8 cellular contexts compared by ENCODE assay signal in genomic region chr12:97308576-97309198, GRCh38.
DNase-seq lines count a peak whose midpoint lies in the region; ATAC-seq and TF ChIP-seq lines count a peak whose summit lies in the region.

No MANE protein-coding gene starts in this region.

- H3K27ac ChIP-seq in Karpas-422 (ENCODE audit: low read length) (no peak overlapping the region), parathyroid adenoma (no peak overlapping the region)

- H2AFZ ChIP-seq in Karpas-422 (ENCODE audit: low read length): no peak overlapping the region
- no peak overlapping the region for H2AFZ ChIP-seq in parathyroid adenoma

- H4K20me1 ChIP-seq in Karpas-422 (ENCODE audit: insufficient read depth, low read depth, low read length): no peaks in the 10 kb centered on the region

- no peaks in the 10 kb centered on the region for H3K27me3 ChIP-seq in Karpas-422 (ENCODE audit: low read length)
- H3K27me3 ChIP-seq in parathyroid adenoma (ENCODE audit: control insufficient read depth, insufficient read depth, low read length): no peaks in the 10 kb centered on the region

- peak; percentile 73 for DNase-seq in activated CD4-positive, alpha-beta T cell treated with anti-CD3 and anti-CD28 coated beads, Interleukin-2, amount 10 ng/mL, durations not matched to agents 24 days and 14 days
- no peak for DNase-seq in activated CD4-positive, alpha-beta T cell treated with anti-CD3 and anti-CD28 coated beads for 48 hours
- DNase-seq in Karpas-422 (peak; percentile 83), RPMI7951 (ENCODE audit: low read depth) (peak; percentile 29)
- DNase-seq in activated T-helper 2 cell treated with anti-CD3 and anti-CD28 coated beads, Interferon-gamma antibody, Interleukin-2, Interleukin-4, amounts not matched to agents 10 μg/mL and 5 μg/mL and 100 μg/mL, durations not matched to agents 14 hours and 24 hours and 36 hours (ENCODE audit: low spot score): no peak

- TF ChIP-seq CTCF in parathyroid adenoma (IDR thresholded peaks at IDR 0.05): peak; percentile 81

- H3K9me2 ChIP-seq in Karpas-422 (replicated peaks; ENCODE audit: insufficient read depth, low read length): no peaks in the 10 kb centered on the region

- no peaks in the 10 kb centered on the region for H3K9me3 Mint-ChIP-seq in activated CD4-positive, alpha-beta T cell treated with anti-CD3 and anti-CD28 coated beads, Interleukin-2, amount 10 ng/mL, durations not matched to agents 24 days and 14 days
- H3K9me3 Mint-ChIP-seq in activated T-helper 2 cell treated with anti-CD3 and anti-CD28 coated beads, Interferon-gamma antibody, Interleukin-2, Interleukin-4, amounts not matched to agents 10 μg/mL and 5 μg/mL and 100 μg/mL, durations not matched to agents 14 hours and 24 hours and 36 hours: no peaks in the 10 kb centered on the region

- H3K4me1 ChIP-seq in Karpas-422 (ENCODE audit: low read length) (peaks cover 20% of the 10 kb centered on the region), parathyroid adenoma (no peaks in the 10 kb centered on the region)

- no peak overlapping the region for H3K4me3 ChIP-seq in Karpas-422 (ENCODE audit: low read length)
- no peak overlapping the region for H3K4me3 ChIP-seq in parathyroid adenoma (ENCODE audit: low read depth, low read length)

- H3K36me3 ChIP-seq in Karpas-422 (ENCODE audit: insufficient read depth, low read length) (no peaks in the 10 kb centered on the region), parathyroid adenoma (ENCODE audit: control insufficient read depth, insufficient read depth, low read length) (no peaks in the 10 kb centered on the region)

- H3K4me2 ChIP-seq in Karpas-422 (ENCODE audit: low read depth, low read length, poor library complexity, severe bottlenecking) (no peak overlapping the region), parathyroid adenoma (ENCODE audit: low read length) (no peak overlapping the region)

- intact Hi-C loops in activated CD4-positive, alpha-beta T cell treated with anti-CD3 and anti-CD28 coated beads, Interleukin-2, amount 10 ng/mL, durations not matched to agents 24 days and 14 days (cut with micrococcal nuclease): loop anchor here (1.0 to 5.0 kb wide), 3 partner anchors 161 to 730 kb away; no protein-coding TSS in a partner anchor
- intact Hi-C loops in activated T-helper 2 cell treated with anti-CD3 and anti-CD28 coated beads, Interferon-gamma antibody, Interleukin-2, Interleukin-4, amounts not matched to agents 10 μg/mL and 5 μg/mL and 100 μg/mL, durations not matched to agents 14 hours and 24 hours and 36 hours (cut with micrococcal nuclease): loop anchor here (1.0 to 2.0 kb wide), 2 partner anchors 159 to 322 kb away; no protein-coding TSS in a partner anchor

- ATAC-seq in esophagus mucosa (peak; percentile 71), GM18867 (IDR thresholded peaks at IDR 0.05; ENCODE audit: unreplicated experiment) (no peak)

- H3K79me2 ChIP-seq in Karpas-422 (ENCODE audit: low read length) (no peaks in the 10 kb centered on the region), parathyroid adenoma (no peaks in the 10 kb centered on the region)

- no peak overlapping the region for H3K4me3 Mint-ChIP-seq in activated CD4-positive, alpha-beta T cell treated with anti-CD3 and anti-CD28 coated beads, Interleukin-2, amount 10 ng/mL, durations not matched to agents 24 days and 14 days
- no peak overlapping the region for H3K4me3 Mint-ChIP-seq in activated T-helper 2 cell treated with anti-CD3 and anti-CD28 coated beads, Interferon-gamma antibody, Interleukin-2, Interleukin-4, amounts not matched to agents 10 μg/mL and 5 μg/mL and 100 μg/mL, durations not matched to agents 14 hours and 24 hours and 36 hours (ENCODE audit: low read depth)

- no peaks in the 10 kb centered on the region for H3K4me1 Mint-ChIP-seq in activated CD4-positive, alpha-beta T cell treated with anti-CD3 and anti-CD28 coated beads, Interleukin-2, amount 10 ng/mL, durations not matched to agents 24 days and 14 days
- no peaks in the 10 kb centered on the region for H3K4me1 Mint-ChIP-seq in activated T-helper 2 cell treated with anti-CD3 and anti-CD28 coated beads, Interferon-gamma antibody, Interleukin-2, Interleukin-4, amounts not matched to agents 10 μg/mL and 5 μg/mL and 100 μg/mL, durations not matched to agents 14 hours and 24 hours and 36 hours (ENCODE audit: low read depth)

- no peaks in the 10 kb centered on the region for H3K9me3 ChIP-seq in Karpas-422 (ENCODE audit: low read length)
- no peaks in the 10 kb centered on the region for H3K9me3 ChIP-seq in parathyroid adenoma (ENCODE audit: control insufficient read depth, low read length)

- H3K9ac ChIP-seq in Karpas-422 (ENCODE audit: low read length) (no peak overlapping the region), parathyroid adenoma (no peak overlapping the region)

- H3K27me3 Mint-ChIP-seq in activated CD4-positive, alpha-beta T cell treated with anti-CD3 and anti-CD28 coated beads, Interleukin-2, amount 10 ng/mL, durations not matched to agents 24 days and 14 days: peaks cover 11% of the 10 kb centered on the region
- H3K27me3 Mint-ChIP-seq in activated T-helper 2 cell treated with anti-CD3 and anti-CD28 coated beads, Interferon-gamma antibody, Interleukin-2, Interleukin-4, amounts not matched to agents 10 μg/mL and 5 μg/mL and 100 μg/mL, durations not matched to agents 14 hours and 24 hours and 36 hours (ENCODE audit: low read depth): peaks cover 8% of the 10 kb centered on the region

- H3K36me3 Mint-ChIP-seq in activated CD4-positive, alpha-beta T cell treated with anti-CD3 and anti-CD28 coated beads, Interleukin-2, amount 10 ng/mL, durations not matched to agents 24 days and 14 days (ENCODE audit: low read depth): no peaks in the 10 kb centered on the region
- no peaks in the 10 kb centered on the region for H3K36me3 Mint-ChIP-seq in activated T-helper 2 cell treated with anti-CD3 and anti-CD28 coated beads, Interferon-gamma antibody, Interleukin-2, Interleukin-4, amounts not matched to agents 10 μg/mL and 5 μg/mL and 100 μg/mL, durations not matched to agents 14 hours and 24 hours and 36 hours (ENCODE audit: low read depth)

- H3K27ac Mint-ChIP-seq in activated CD4-positive, alpha-beta T cell treated with anti-CD3 and anti-CD28 coated beads, Interleukin-2, amount 10 ng/mL, durations not matched to agents 24 days and 14 days: no peak overlapping the region
- H3K27ac Mint-ChIP-seq in activated T-helper 2 cell treated with anti-CD3 and anti-CD28 coated beads, Interferon-gamma antibody, Interleukin-2, Interleukin-4, amounts not matched to agents 10 μg/mL and 5 μg/mL and 100 μg/mL, durations not matched to agents 14 hours and 24 hours and 36 hours: no peak overlapping the region

Comparison
In these comparisons a context has a peak if more than half of its experiments do, and no peak if none do; other contexts are left out.
1. DNase-seq: peak in activated CD4-positive, alpha-beta T cell treated with anti-CD3 and anti-CD28 coated beads, Interleukin-2, amount 10 ng/mL, durations not matched to agents 24 days and 14 days (single experiment), Karpas-422 (single experiment) and RPMI7951 (single experiment); none in activated CD4-positive, alpha-beta T cell treated with anti-CD3 and anti-CD28 coated beads for 48 hours (single experiment) and activated T-helper 2 cell treated with anti-CD3 and anti-CD28 coated beads, Interferon-gamma antibody, Interleukin-2, Interleukin-4, amounts not matched to agents 10 μg/mL and 5 μg/mL and 100 μg/mL, durations not matched to agents 14 hours and 24 hours and 36 hours (single experiment).